Comparison of ENCODE assay signal across 9 cellular contexts in the genomic region with DNA sequence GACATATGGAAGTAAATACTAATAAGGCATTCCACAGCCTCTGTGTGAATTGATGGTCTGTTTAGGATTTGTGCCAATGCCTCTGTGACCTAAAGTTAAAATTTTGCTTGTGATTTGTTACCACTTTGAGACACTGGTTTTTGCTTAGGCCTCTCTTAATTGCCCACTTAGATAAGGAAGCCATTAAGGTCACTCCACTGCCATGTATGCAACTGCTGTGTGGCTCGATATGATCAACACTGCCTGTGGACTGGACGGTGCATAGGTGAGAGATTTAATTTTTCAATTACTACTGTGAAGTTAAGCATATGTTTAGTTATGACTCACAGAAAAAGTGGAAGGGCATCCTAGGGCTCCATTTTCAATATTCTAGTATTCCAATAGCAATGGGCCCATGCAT. TPM values are rescaled to one million over a fixed set of nuclear protein-coding genes. Genes with fewer than 3 reads are reported as not detected.
"Had no signal": no experiment of that assay in that cellular context is flagged by ENCODE, and none has a peak within 500 bp of the region (broad histone marks: within the 10 kb centered on the region; RNA-seq: fewer than 3 reads in every experiment).

No MANE protein-coding gene starts in this region.

- H3K4me2 ChIP-seq: GM23338 had no signal

- H3K27ac ChIP-seq: HL-60 had no signal

- DNase-seq: H9, HCEC 1CT, KBM-7 had no signal

- ATAC-seq: GM23338, HepG2 had no signal

- H3K4me3 ChIP-seq: GM23338 had no signal

- H2AFZ ChIP-seq: GM23338 had no signal

RNA-seq across cellular contexts. Expression of gene CSRP3, which starts 36.9 kb away (rescaled TPM):
- total RNA-seq: GM23338, H1, H9, HepG2, HT1080 had no signal
- polyA plus RNA-seq: GM23338, H1, HepG2, IgD-negative memory B cell had no signal
